In the genomic region with DNA sequence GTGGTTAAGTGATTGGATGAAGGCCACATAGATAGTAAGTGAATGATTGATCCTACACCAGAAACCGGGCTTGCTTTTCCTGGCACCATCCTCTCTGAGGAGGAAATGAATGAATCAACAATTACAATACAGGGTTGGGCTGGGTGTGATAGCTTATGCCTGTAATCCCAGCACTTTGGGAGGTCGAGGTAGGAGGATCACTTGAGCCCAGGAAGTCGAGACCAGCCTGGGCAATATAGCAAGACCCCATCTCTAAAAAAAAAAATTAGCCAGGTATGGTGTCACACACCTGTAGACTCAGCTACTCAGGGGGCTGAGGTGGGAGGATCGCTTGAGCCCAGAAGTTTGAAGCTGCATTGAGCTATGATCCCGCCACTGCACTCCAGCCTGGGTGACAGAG, we compare ENCODE assay signal across 27 cellular contexts.
"Had no signal": no experiment of that assay in that cellular context is flagged by ENCODE, and none has a peak within 500 bp of the region (broad histone marks: within the 10 kb centered on the region; RNA-seq: fewer than 3 reads in every experiment).

No MANE protein-coding gene starts in this region.

- H3K9ac ChIP-seq: neural progenitor cell had no signal

- DNase-seq: naive thymus-derived CD4-positive, alpha-beta T cell; natural killer cell; occipital lobe; pancreas; psoas muscle; right cardiac atrium; stimulated activated CD4-positive, alpha-beta T cell treated with anti-CD3 and anti-CD28 coated beads, Interleukin-15, amount 100 ng/mL, for 24 hours; stimulated activated CD4-positive, alpha-beta T cell treated with anti-CD3 and anti-CD28 coated beads, Interleukin-2, amount 100 ng/mL, for 24 hours; stimulated activated CD4-positive, alpha-beta T cell treated with anti-CD3 and anti-CD28 coated beads, Interleukin-2, amount 100 ng/mL, for 48 hours; stimulated activated CD4-positive, alpha-beta T cell treated with anti-CD3 and anti-CD28 coated beads, Interleukin-4, amount 100 ng/mL, for 24 hours; stimulated activated naive B cell treated with anti-CD40 and anti-IgM and Interleukin-4, amounts not matched to agents 10 μg/mL and 1 μg/mL and 100 μg/mL, for 72 hours; stimulated activated naive CD4-positive, alpha-beta T cell treated with Interleukin-2 at 50 U/mL for 16 hours; stomach; thyroid gland; trophoblast cell; upper lobe of left lung; uterus had no signal

- H3K4me2 ChIP-seq: neural progenitor cell, smooth muscle cell had no signal

- H3K36me3 ChIP-seq: pancreas, stomach, thoracic aorta, thyroid gland, tibial nerve, upper lobe of left lung, uterus had no signal

- H3K36me3 Mint-ChIP-seq: stimulated activated effector memory CD8-positive, alpha-beta T cell treated with anti-CD3 and anti-CD28 coated beads, Interleukin-12 subunit alpha, Interleukin-12 subunit beta, amount 100 ng/mL, for 72 hours had no signal

- H3K27ac ChIP-seq: neural progenitor cell, pancreas, psoas muscle, skin epidermis, stomach, thoracic aorta, thyroid gland, tibial nerve, upper lobe of left lung, uterus had no signal

- ATAC-seq: naive thymus-derived CD4-positive, alpha-beta T cell; natural killer cell; pancreas; psoas muscle; right cardiac atrium; sciatic nerve; stimulated activated effector memory CD8-positive, alpha-beta T cell treated with anti-CD3 and anti-CD28 coated beads, Interleukin-12 subunit alpha, Interleukin-12 subunit beta, amount 100 ng/mL, for 72 hours; stimulated activated naive B cell treated with anti-CD40 and anti-IgM and Interleukin-4, amounts not matched to agents 10 μg/mL and 1 μg/mL and 100 μg/mL, for 72 hours had no signal

- H3K27me3 Mint-ChIP-seq: progenitor cell of endocrine pancreas had no signal

- FAIRE-seq: pancreas had no signal

- H3K9me3 ChIP-seq: pancreas, thyroid gland, uterus had no signal

- H2AFZ ChIP-seq: neural progenitor cell had no signal

- H3K4me3 Mint-ChIP-seq: naive thymus-derived CD4-positive, alpha-beta T cell; natural killer cell; nephron; neural progenitor cell; stimulated activated effector memory CD8-positive, alpha-beta T cell treated with anti-CD3 and anti-CD28 coated beads, Interleukin-12 subunit alpha, Interleukin-12 subunit beta, amount 100 ng/mL, for 72 hours; stimulated activated naive B cell treated with anti-CD40 and anti-IgM and Interleukin-4, amounts not matched to agents 10 μg/mL and 1 μg/mL and 100 μg/mL, for 72 hours; stimulated activated naive CD8-positive, alpha-beta T cell treated with anti-CD3 and anti-CD28 coated beads, Interleukin-15, Interleukin-2, amounts not matched to agents 100 ng/mL and 50 ng/mL, for 24 hours had no signal

- H3K27ac Mint-ChIP-seq: naive thymus-derived CD4-positive, alpha-beta T cell; natural killer cell; neural progenitor cell; progenitor cell of endocrine pancreas; stimulated activated effector memory CD8-positive, alpha-beta T cell treated with anti-CD3 and anti-CD28 coated beads, Interleukin-12 subunit alpha, Interleukin-12 subunit beta, amount 100 ng/mL, for 72 hours; stimulated activated naive B cell treated with anti-CD40 and anti-IgM and Interleukin-4, amounts not matched to agents 10 μg/mL and 1 μg/mL and 100 μg/mL, for 72 hours; stimulated activated naive CD8-positive, alpha-beta T cell treated with anti-CD3 and anti-CD28 coated beads, Interleukin-15, Interleukin-2, amounts not matched to agents 100 ng/mL and 50 ng/mL, for 24 hours had no signal

- H3K4me1 Mint-ChIP-seq: naive thymus-derived CD4-positive, alpha-beta T cell; natural killer cell; stimulated activated naive B cell treated with anti-CD40 and anti-IgM and Interleukin-4, amounts not matched to agents 10 μg/mL and 1 μg/mL and 100 μg/mL, for 72 hours had no signal

- H3K4me1 ChIP-seq: neural progenitor cell, pancreas, psoas muscle, stomach, thyroid gland, tibial nerve, upper lobe of left lung, uterus had no signal

- H3K4me3 ChIP-seq: neural progenitor cell, pancreas, psoas muscle, skin epidermis, smooth muscle cell, stomach, thoracic aorta, thyroid gland, tibial nerve, upper lobe of left lung, uterus had no signal

- H3K27me3 ChIP-seq: neural progenitor cell, pancreas, stomach, thyroid gland, tibial nerve, upper lobe of left lung, uterus had no signal
